In genomic region chrX:154016366-154017076, GRCh38 we compare ENCODE assay signal across 24 cellular contexts.
"Had no signal": no experiment of that assay in that cellular context is flagged by ENCODE, and none has a peak within 500 bp of the region (broad histone marks: within the 10 kb centered on the region; RNA-seq: fewer than 3 reads in every experiment).

No MANE protein-coding gene starts in this region.

- H3K9me3 ChIP-seq: adrenal gland, ascending aorta, lower lobe of right lung, spleen, suprapubic skin, transverse colon had no signal

- DNase-seq: activated CD4-positive, alpha-beta T cell treated with anti-CD3 and anti-CD28 coated beads for 1 hour; activated CD8-positive, alpha-beta memory T cell treated with anti-CD3 and anti-CD28 coated beads for 24 hours; activated CD8-positive, alpha-beta memory T cell treated with anti-CD3 and anti-CD28 coated beads, Interleukin-2, amount 50 U/mL, for 4 hours; activated effector memory CD4-positive, alpha-beta T cell treated with Interleukin-2 at 50 U/mL for 16 hours; activated naive CD4-positive, alpha-beta T cell treated with anti-CD3 and anti-CD28 coated beads, Interleukin-2, amount 10 ng/mL, durations not matched to agents 7 days and 5 days; activated T-cell treated with anti-CD3 and anti-CD28 coated beads, Interleukin-2, amount 50 U/mL, for 48 hours; adrenal gland; brain microvascular endothelial cell; central memory CD4-positive, alpha-beta T cell; effector memory CD4-positive, alpha-beta T cell; foreskin melanocyte; lower lobe of right lung; naive thymus-derived CD4-positive, alpha-beta T cell; retina; spleen; stimulated activated CD4-positive, alpha-beta T cell treated with anti-CD3 and anti-CD28 coated beads, Interleukin-4, amount 100 ng/mL, for 1 hour; stimulated activated naive CD8-positive, alpha-beta T cell treated with anti-CD3 and anti-CD28 coated beads, Interleukin-15, amount 100 ng/mL, for 72 hours; T-helper 1 cell; transverse colon had no signal

- H3K4me1 ChIP-seq: ascending aorta had no signal

- H3K36me3 ChIP-seq: transverse colon had no signal

- FAIRE-seq: TTC549, urothelium cell line had no signal

- H3K4me3 ChIP-seq: adrenal gland, ascending aorta, lower lobe of right lung, spleen, suprapubic skin, transverse colon had no signal

- ATAC-seq: left lobe of liver; lower lobe of right lung; naive thymus-derived CD4-positive, alpha-beta T cell; stimulated activated naive CD8-positive, alpha-beta T cell treated with anti-CD3 and anti-CD28 coated beads, Interleukin-15, amount 100 ng/mL, for 72 hours had no signal

- H3K27me3 ChIP-seq: ascending aorta, brain microvascular endothelial cell, suprapubic skin, transverse colon had no signal

- H3K27ac ChIP-seq: adrenal gland, ascending aorta, brain microvascular endothelial cell, lower lobe of right lung, suprapubic skin, transverse colon had no signal
